Comparison of ENCODE assay signal across 18 cellular contexts in the genomic region with DNA sequence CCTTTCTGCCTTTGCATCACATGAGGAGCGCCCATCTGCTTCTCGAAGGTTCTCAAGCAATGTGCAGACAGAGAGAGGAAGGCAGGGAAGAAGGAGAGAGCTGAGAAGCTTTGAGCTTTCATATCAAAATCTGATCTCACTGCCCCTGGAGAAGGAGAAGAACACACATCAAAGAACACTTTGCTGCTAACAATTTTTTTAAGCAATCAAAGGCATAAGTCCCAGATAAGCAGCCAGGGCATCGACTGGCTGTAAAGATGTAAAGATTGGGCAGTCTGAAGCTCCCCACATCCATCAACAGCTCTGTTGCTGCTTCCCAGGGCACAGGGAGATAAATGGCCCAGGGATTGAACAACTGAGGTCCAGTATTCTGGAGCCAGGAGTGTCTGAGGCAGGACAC.
"Had no signal": no experiment of that assay in that cellular context is flagged by ENCODE, and none has a peak within 500 bp of the region (broad histone marks: within the 10 kb centered on the region; RNA-seq: fewer than 3 reads in every experiment).

No MANE protein-coding gene starts in this region.

- DNase-seq: activated CD4-positive, alpha-beta T cell treated with anti-CD3 and anti-CD28 coated beads, Interleukin-2, amount 10 ng/mL, durations not matched to agents 7 days and 5 days; activated CD4-positive, CD25-positive, alpha-beta regulatory T cell; activated CD8-positive, alpha-beta memory T cell treated with anti-CD3 and anti-CD28 coated beads, Interleukin-2, amount 50 U/mL, for 48 hours; activated gamma-delta T cell; cortex of kidney; effector CD4-positive, alpha-beta T cell; naive thymus-derived CD4-positive, alpha-beta T cell; posterior cingulate gyrus; stimulated activated CD4-positive, alpha-beta T cell treated with anti-CD3 and anti-CD28 coated beads, Interleukin-15, amount 100 ng/mL, for 24 hours; stimulated activated CD4-positive, alpha-beta T cell treated with anti-CD3 and anti-CD28 coated beads, Interleukin-4, amount 100 ng/mL, for 1 hour; stimulated activated naive CD4-positive, alpha-beta T cell treated with Interleukin-2 at 50 U/mL for 16 hours; testis; upper lobe of right lung had no signal

- H3K27me3 ChIP-seq: esophagus muscularis mucosa, testis, upper lobe of right lung had no signal

- H3K27ac ChIP-seq: testis, upper lobe of right lung had no signal

- H3K4me3 Mint-ChIP-seq: activated CD4-positive, alpha-beta T cell treated with anti-CD3 and anti-CD28 coated beads, Interleukin-2, amount 10 ng/mL, durations not matched to agents 7 days and 5 days; activated T-cell treated with anti-CD3 and anti-CD28 coated beads, Interleukin-2, amount 50 U/mL, for 72 hours; brain; central memory CD8-positive, alpha-beta T cell; naive thymus-derived CD4-positive, alpha-beta T cell had no signal

- H3K9me3 ChIP-seq: esophagus muscularis mucosa, testis, upper lobe of right lung had no signal

- H3K9me3 Mint-ChIP-seq: activated CD4-positive, alpha-beta T cell treated with anti-CD3 and anti-CD28 coated beads, Interleukin-2, amount 10 ng/mL, durations not matched to agents 7 days and 5 days; activated naive CD4-positive, alpha-beta T cell treated with anti-CD3 and anti-CD28 coated beads, Interleukin-2, amount 50 U/mL, for 72 hours; activated T-cell treated with anti-CD3 and anti-CD28 coated beads, Interleukin-2, amount 50 U/mL, for 72 hours; brain; central memory CD8-positive, alpha-beta T cell; naive thymus-derived CD4-positive, alpha-beta T cell had no signal

- H3K36me3 Mint-ChIP-seq: activated naive CD4-positive, alpha-beta T cell treated with anti-CD3 and anti-CD28 coated beads, Interleukin-2, amount 50 U/mL, for 72 hours; naive thymus-derived CD4-positive, alpha-beta T cell had no signal

- H3K4me3 ChIP-seq: esophagus muscularis mucosa, testis, upper lobe of right lung had no signal

- H3K4me1 Mint-ChIP-seq: activated CD4-positive, alpha-beta T cell treated with anti-CD3 and anti-CD28 coated beads, Interleukin-2, amount 10 ng/mL, durations not matched to agents 7 days and 5 days; central memory CD8-positive, alpha-beta T cell; naive thymus-derived CD4-positive, alpha-beta T cell had no signal

- H3K27me3 Mint-ChIP-seq: activated CD4-positive, alpha-beta T cell treated with anti-CD3 and anti-CD28 coated beads, Interleukin-2, amount 10 ng/mL, durations not matched to agents 7 days and 5 days had no signal

- H3K27ac Mint-ChIP-seq: activated CD4-positive, alpha-beta T cell treated with anti-CD3 and anti-CD28 coated beads, Interleukin-2, amount 10 ng/mL, durations not matched to agents 7 days and 5 days; activated T-cell treated with anti-CD3 and anti-CD28 coated beads, Interleukin-2, amount 50 U/mL, for 72 hours; naive thymus-derived CD4-positive, alpha-beta T cell had no signal
